ENCODE assay signal across 14 cellular contexts in genomic region chr5:158876263-158876942, GRCh38.
A peak's percentile ranks its signal among the peaks of the same experiment; 100 is the strongest.
DNase-seq lines count a peak whose midpoint lies in the region; ATAC-seq and TF ChIP-seq lines count a peak whose summit lies in the region.
"Had no signal": no experiment of that assay in that cellular context is flagged by ENCODE, and none has a peak within 500 bp of the region (broad histone marks: within the 10 kb centered on the region; RNA-seq: fewer than 3 reads in every experiment).

No MANE protein-coding gene starts in this region.

- no peak for TF ChIP-seq POLR2A in stomach (IDR thresholded peaks at IDR 0.05)

- no peaks in the 10 kb centered on the region for H3K9me2 ChIP-seq in Karpas-422 (replicated peaks; ENCODE audit: insufficient read depth, low read length)

- intact Hi-C loops in stomach (cut with DNase I; ENCODE audit: low total_unique reads): no loop called here

- H3K4me2 ChIP-seq in Karpas-422 (ENCODE audit: low read depth, low read length, poor library complexity, severe bottlenecking) (peak overlapping the region; percentile 65), fibroblast of lung (ENCODE audit: extremely low read depth, insufficient read depth, low read length) (peak overlapping the region; percentile 7)

- H3K79me2 ChIP-seq in Karpas-422 (ENCODE audit: low read length) (peaks cover 79% of the 10 kb centered on the region), fibroblast of lung (ENCODE audit: control insufficient read depth, insufficient read depth, low read length) (no peaks in the 10 kb centered on the region)

- H3K9ac ChIP-seq in Karpas-422 (ENCODE audit: low read length) (peak overlapping the region; percentile 64), fibroblast of lung (ENCODE audit: insufficient read depth, low read length) (no peak overlapping the region)

- no peaks in the 10 kb centered on the region for H3K27me3 ChIP-seq in Karpas-422 (ENCODE audit: low read length)
- no peaks in the 10 kb centered on the region for H3K27me3 ChIP-seq in fibroblast of lung (ENCODE audit: control insufficient read depth, insufficient read depth, low read length)
- H3K27me3 ChIP-seq in stomach: peaks cover 0 to 3% (median 0%) of the 10 kb centered on the region in 3 donors

- TF ChIP-seq EP300 in stomach (IDR thresholded peaks at IDR 0.05): no peak

- H3K4me3 ChIP-seq in Karpas-422 (ENCODE audit: low read length) (peak overlapping the region; percentile 54), fibroblast of lung (replicated peaks in 1 of 4; ENCODE audit: control extremely low read depth in 1 of 4, insufficient read depth in 1 of 4, low read depth in 3 of 4, low read length in 4 of 4) (no peak overlapping the region), stomach (no peak overlapping the region)

- TF ChIP-seq CTCF in GM10248 (IDR thresholded peaks at IDR 0.05; ENCODE audit: control extremely low read depth, extremely low read depth, low read depth, missing control alignments): peak; percentile 24
- TF ChIP-seq CTCF in fibroblast of lung (conservative IDR thresholded peaks at IDR 0.05 in 1 of 2, IDR thresholded peaks at IDR 0.05 in 1 of 2; ENCODE audit: low read depth in 1 of 2, low read length in 2 of 2): no peak
- no peak for TF ChIP-seq CTCF in stomach (IDR thresholded peaks at IDR 0.05)

- no peak for ATAC-seq in HG03378 (IDR thresholded peaks at IDR 0.05; ENCODE audit: unreplicated experiment)
- ATAC-seq: effector memory CD8-positive, alpha-beta T cell had no signal

- CTCF ChIA-PET in GM10248 (lab: Yijun Ruan, JAX): interaction anchor here (0.7 to 2.3 kb wide), 12 partner anchors 9 to 701 kb away, joined by 3 to 9 read pairs (median 4); no protein-coding TSS in a partner anchor

- POLR2A ChIA-PET in GM10248 (lab: Yijun Ruan, JAX): no interaction called here

- DNase-seq in GM10248 (ENCODE audit: extremely low spot score) (no peak), Karpas-422 (peak; percentile 88), fibroblast of lung (ENCODE audit: low read depth in 2 of 2) (no peak), stomach (no peak), SHP77 (lab: John Stamatoyannopoulos, UW) (no peak), nucleus accumbens (lab: John Stamatoyannopoulos, UW) (no peak)
- DNase-seq: activated CD4-positive, alpha-beta T cell treated with anti-CD3 and anti-CD28 coated beads, Interleukin-2, amount 50 U/mL, for 4 hours; effector memory CD8-positive, alpha-beta T cell; NCI-H187; NCI-H82; stimulated activated CD4-positive, alpha-beta T cell treated with anti-CD3 and anti-CD28 coated beads, Interleukin-4, amount 100 ng/mL, for 4 hours; stimulated activated naive CD4-positive, alpha-beta T cell; T1000 had no signal

- H3K9me3 ChIP-seq in Karpas-422 (ENCODE audit: low read length) (no peaks in the 10 kb centered on the region), fibroblast of lung (ENCODE audit: control insufficient read depth, insufficient read depth, low read depth, low read length) (no peaks in the 10 kb centered on the region), stomach (no peaks in the 10 kb centered on the region)

- no peaks in the 10 kb centered on the region for H4K20me1 ChIP-seq in Karpas-422 (ENCODE audit: insufficient read depth, low read depth, low read length)
- H4K20me1 ChIP-seq in fibroblast of lung (ENCODE audit: control insufficient read depth, extremely low read depth, insufficient read depth, low read length): no peaks in the 10 kb centered on the region

- 76 to 84% (median 83%) methylated on average over 10 of the region's 10 CpGs for WGBS in stomach, 5 donors

- no peaks in the 10 kb centered on the region for H3K36me3 ChIP-seq in Karpas-422 (ENCODE audit: insufficient read depth, low read length)
- no peaks in the 10 kb centered on the region for H3K36me3 ChIP-seq in fibroblast of lung (ENCODE audit: control insufficient read depth, insufficient read depth, low read length)
- H3K36me3 ChIP-seq in stomach: no peaks in the 10 kb centered on the region

- H3K4me1 ChIP-seq in Karpas-422 (ENCODE audit: low read length) (peaks cover 100% of the 10 kb centered on the region), fibroblast of lung (ENCODE audit: control insufficient read depth, extremely low read depth, insufficient read depth, low read length) (peaks cover 2% of the 10 kb centered on the region), stomach (peaks cover 0 to 25% (median 0%) of the 10 kb centered on the region in 4 donors)

- H2AFZ ChIP-seq in Karpas-422 (ENCODE audit: low read length) (no peak overlapping the region), fibroblast of lung (ENCODE audit: low read length) (no peak overlapping the region)

- peak overlapping the region; percentile 98 for H3K27ac ChIP-seq in Karpas-422 (ENCODE audit: low read length)
- H3K27ac ChIP-seq in fibroblast of lung (ENCODE audit: insufficient read depth, low read length): no peak overlapping the region
- peak overlapping the region in 3 of 5 donors; percentile 1 to 60 (median 11) for H3K27ac ChIP-seq in stomach
